In the genomic region with DNA sequence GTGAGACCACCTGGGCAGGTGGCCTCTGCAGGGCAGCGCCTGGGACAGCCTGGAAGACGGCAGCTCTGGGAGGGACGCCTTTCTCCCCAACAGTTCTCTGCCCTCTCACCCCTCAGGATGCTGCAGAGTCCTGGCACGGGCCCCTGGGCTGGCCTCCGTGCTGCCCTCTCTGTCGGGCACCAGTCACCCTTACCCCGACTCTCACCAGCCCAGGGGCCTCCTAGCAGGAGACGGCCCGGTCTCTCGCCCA, we compare ENCODE assay signal across 17 cellular contexts. TPM values are rescaled to one million over a fixed set of nuclear protein-coding genes. Genes with fewer than 3 reads are reported as not detected.
DNase-seq lines count a peak whose midpoint lies in the region; ATAC-seq and TF ChIP-seq lines count a peak whose summit lies in the region.
"Had no signal": no experiment of that assay in that cellular context is flagged by ENCODE, and none has a peak within 500 bp of the region (broad histone marks: within the 10 kb centered on the region; RNA-seq: fewer than 3 reads in every experiment).

No MANE protein-coding gene starts in this region.

- peak overlapping the region; percentile 14 for H3K4me2 ChIP-seq in parathyroid adenoma (ENCODE audit: low read length)

- in situ Hi-C loops in Panc1 (cut with HindIII; ENCODE audit: low pct_unique_long_range_greater_than_20kb, low sequenced_read_pairs): no loop called here

- ATAC-seq in Panc1 (peak; percentile 67), foreskin keratinocyte (no peak), left ventricle myocardium superior (no peak)
- ATAC-seq: activated CD8-positive, alpha-beta memory T cell treated with anti-CD3 and anti-CD28 coated beads, Interleukin-2, amount 10 ng/mL, durations not matched to agents 7 days and 5 days; T-cell had no signal

- H3K4me3 ChIP-seq in Panc1 (ENCODE audit: low read depth in 2 of 2, low read length in 2 of 2) (peak overlapping the region in 1 of 2 experiments; percentile 46; a peak in 3 of 4 replicates), parathyroid adenoma (ENCODE audit: low read depth, low read length) (no peak overlapping the region)
- H3K4me3 ChIP-seq: esophagus muscularis mucosa, heart right ventricle had no signal

- intact Hi-C loops in Panc1 (cut with micrococcal nuclease; ENCODE audit: unreplicated experiment): no loop called here
- intact Hi-C loops in left ventricle myocardium superior (cut with micrococcal nuclease): no loop called here

- H3K27ac ChIP-seq in 22Rv1: peak overlapping the region; percentile 99
- H3K27ac ChIP-seq in Panc1 (ENCODE audit: low read length): peak overlapping the region; percentile 84
- H3K27ac ChIP-seq in foreskin keratinocyte: peak overlapping the region; percentile 51
- no peak overlapping the region for H3K27ac ChIP-seq in parathyroid adenoma
- H3K27ac ChIP-seq: esophagus muscularis mucosa, heart right ventricle had no signal

- H3K9ac ChIP-seq in parathyroid adenoma: no peak overlapping the region

- no peak for TF ChIP-seq CTCF in 22Rv1 (IDR thresholded peaks at IDR 0.05)
- no peak for TF ChIP-seq CTCF in Panc1 (IDR thresholded peaks at IDR 0.05)
- no peak for TF ChIP-seq CTCF in foreskin keratinocyte (conservative IDR thresholded peaks at IDR 0.05)
- no peak for TF ChIP-seq CTCF in parathyroid adenoma (IDR thresholded peaks at IDR 0.05)

- H3K36me3 ChIP-seq in Panc1 (ENCODE audit: control insufficient read depth, insufficient read depth, low read length): no peaks in the 10 kb centered on the region
- no peaks in the 10 kb centered on the region for H3K36me3 ChIP-seq in parathyroid adenoma (ENCODE audit: control insufficient read depth, insufficient read depth, low read length)

- no peaks in the 10 kb centered on the region for H3K27me3 ChIP-seq in Panc1 (ENCODE audit: control insufficient read depth, insufficient read depth, low read length)
- no peaks in the 10 kb centered on the region for H3K27me3 ChIP-seq in foreskin keratinocyte
- H3K27me3 ChIP-seq in parathyroid adenoma (ENCODE audit: control insufficient read depth, insufficient read depth, low read length): no peaks in the 10 kb centered on the region

- peaks cover 72% of the 10 kb centered on the region for H3K4me1 ChIP-seq in Panc1 (ENCODE audit: control insufficient read depth, insufficient read depth, low read length)
- peaks cover 16% of the 10 kb centered on the region for H3K4me1 ChIP-seq in foreskin keratinocyte
- H3K4me1 ChIP-seq in parathyroid adenoma: peaks cover 35% of the 10 kb centered on the region
- H3K4me1 ChIP-seq: esophagus muscularis mucosa had no signal

- DNase-seq in Panc1 (ENCODE audit: low read depth, low spot score) (no peak), foreskin keratinocyte (no peak), amygdala (lab: John Stamatoyannopoulos, UW) (no peak), kidney glomerular epithelial cell (lab: John Stamatoyannopoulos, UW) (no peak), left ventricle myocardium superior (no peak)
- no peak for DNase-seq in effector CD4-positive, alpha-beta T cell
- DNase-seq: activated CD4-positive, CD25-positive, alpha-beta regulatory T cell; activated CD8-positive, alpha-beta memory T cell treated with anti-CD3 and anti-CD28 coated beads, Interleukin-2, amount 10 ng/mL, durations not matched to agents 7 days and 5 days; activated gamma-delta T cell; anterior cingulate cortex; CD4-positive, CD25-positive, alpha-beta regulatory T cell; heart right ventricle; T-cell had no signal

- BruUV-seq in Panc1 (replicated peaks; lab: Mats Ljungman, UMichigan): no TSS peak

- H3K9me3 ChIP-seq in Panc1 (ENCODE audit: control insufficient read depth, insufficient read depth, low read depth, low read length) (no peaks in the 10 kb centered on the region), parathyroid adenoma (ENCODE audit: control insufficient read depth, low read length) (no peaks in the 10 kb centered on the region)
- H3K9me3 ChIP-seq: esophagus muscularis mucosa, heart right ventricle had no signal

- CTCF ChIA-PET in Panc1 (lab: Charles Lee): no interaction called here

- H2AFZ ChIP-seq in parathyroid adenoma: peak overlapping the region; percentile 69

- no peaks in the 10 kb centered on the region for H3K79me2 ChIP-seq in parathyroid adenoma

- POLR2A ChIA-PET in Panc1 (lab: Charles Lee): interaction anchor here (0.5 kb wide), 1 partner anchor 21 kb away, joined by 12 read pairs; no protein-coding TSS in a partner anchor

RNA-seq across cellular contexts. Expression of a gene that starts 7.8 kb away (rescaled TPM):
- total RNA-seq in Panc1 (2021; ENCODE audit: unreplicated experiment) (126 TPM), foreskin keratinocyte (0.04 and 0.07 TPM in 2 replicates), left ventricle myocardium superior (0.40 TPM)
- 85.4 TPM for polyA plus RNA-seq in Panc1 (2012; ENCODE audit: insufficient read length)
- polyA plus RNA-seq in foreskin keratinocyte: 0.04 TPM in 1 of 2 replicates, not detected in the other
- total RNA-seq: myocyte had no signal
- polyA plus RNA-seq: CD4-positive, CD25-positive, alpha-beta regulatory T cell had no signal

RNA-seq across cellular contexts. Expression of a gene that starts 35.7 kb away (rescaled TPM):
- 99.8 TPM for total RNA-seq in Panc1 (2021; ENCODE audit: unreplicated experiment)
- 87.7 TPM for polyA plus RNA-seq in Panc1 (2012; ENCODE audit: insufficient read length)
- 75.0 and 79.3 TPM in 2 replicates for total RNA-seq in foreskin keratinocyte
- polyA plus RNA-seq in foreskin keratinocyte: 82.4 and 97.4 TPM in 2 replicates
- total RNA-seq in left ventricle myocardium superior: 11.6 TPM

Comparison
In these comparisons a context has a peak if more than half of its experiments do, and no peak if none do; other contexts are left out.
1. RNA of a gene that starts 7.8 kb away (total RNA-seq): 126 TPM in Panc1 (single experiment); 0.40 TPM in left ventricle myocardium superior (single experiment) and 0.04 to 0.07 TPM in foreskin keratinocyte; every median in the first group is over 10 times any median in the second.